Comparison of ENCODE assay signal across 13 cellular contexts in genomic region chr4:107876096-107876495, GRCh38. TPM values are rescaled to one million over a fixed set of nuclear protein-coding genes. Genes with fewer than 3 reads are reported as not detected.
DNase-seq lines count a peak whose midpoint lies in the region; ATAC-seq and TF ChIP-seq lines count a peak whose summit lies in the region.
"Had no signal": no experiment of that assay in that cellular context is flagged by ENCODE, and none has a peak within 500 bp of the region (broad histone marks: within the 10 kb centered on the region; RNA-seq: fewer than 3 reads in every experiment).

No MANE protein-coding gene starts in this region.

- DNase-seq in NCI-H2196 treated with DMSO at 0.1 percent for 48 hours (lab: John Stamatoyannopoulos, UW; ENCODE audit: unreplicated experiment), result peak; percentile 4
- DNase-seq in NCI-H2196 (lab: John Stamatoyannopoulos, UW; ENCODE audit: unreplicated experiment), result no peak
- no peak for DNase-seq in activated T-cell treated with anti-CD3 and anti-CD28 coated beads, Interleukin-2, amount 50 U/mL, for 4 hours
- no peak for DNase-seq in NCI-H774 (lab: John Stamatoyannopoulos, UW)
- no peak for DNase-seq in globus pallidus (ENCODE audit: low spot score)
- DNase-seq: MM.1S, NCI-H226, NCI-H526, PC-9 had no signal

- TF ChIP-seq CTCF in VCaP (conservative IDR thresholded peaks at IDR 0.05) (no peak), neutrophil (IDR thresholded peaks at IDR 0.05) (no peak)

- peak overlapping the region; percentile 98 for H3K27ac ChIP-seq in VCaP
- H3K27ac ChIP-seq in neutrophil, result peak overlapping the region; percentile 37
- H3K27ac ChIP-seq: KMS-11, PC-9 had no signal

- no peaks in the 10 kb centered on the region for H3K4me1 Mint-ChIP-seq in activated T-cell treated with anti-CD3 and anti-CD28 coated beads, Interleukin-2, amount 50 U/mL, for 4 hours (ENCODE audit: low read depth)

- H3K9me3 Mint-ChIP-seq in activated T-cell treated with anti-CD3 and anti-CD28 coated beads, Interleukin-2, amount 50 U/mL, for 4 hours, result no peaks in the 10 kb centered on the region

- H3K4me3 Mint-ChIP-seq in activated T-cell treated with anti-CD3 and anti-CD28 coated beads, Interleukin-2, amount 50 U/mL, for 4 hours, result no peak overlapping the region

- no peak overlapping the region for H3K4me3 ChIP-seq in neutrophil (ENCODE audit: low read depth in 1 of 2, low read length in 1 of 2)
- H3K4me3 ChIP-seq: PC-9 had no signal

- ATAC-seq in activated T-cell treated with anti-CD3 and anti-CD28 coated beads, Interleukin-2, amount 50 U/mL, for 4 hours, result no peak
- ATAC-seq: HepG2 had no signal

- H3K36me3 ChIP-seq in neutrophil, result no peaks in the 10 kb centered on the region

- peaks cover 11% of the 10 kb centered on the region for H3K27me3 Mint-ChIP-seq in activated T-cell treated with anti-CD3 and anti-CD28 coated beads, Interleukin-2, amount 50 U/mL, for 4 hours (ENCODE audit: low read depth)

- H3K4me1 ChIP-seq in neutrophil (ENCODE audit: control insufficient read depth in 1 of 2, insufficient read depth in 1 of 2, low read depth in 1 of 2, low read length in 1 of 2), result peaks cover 10 to 21% of the 10 kb centered on the region in 2 experiments

- H3K9me3 ChIP-seq in neutrophil, result no peaks in the 10 kb centered on the region

- no peaks in the 10 kb centered on the region for H3K27me3 ChIP-seq in neutrophil

- no peaks in the 10 kb centered on the region for H3K36me3 Mint-ChIP-seq in activated T-cell treated with anti-CD3 and anti-CD28 coated beads, Interleukin-2, amount 50 U/mL, for 4 hours (ENCODE audit: insufficient read depth)

RNA-seq across cellular contexts. Expression of gene SGMS2, which starts 51.4 kb away (rescaled TPM):
- total RNA-seq in activated T-cell treated with anti-CD3 and anti-CD28 coated beads, Interleukin-2, amount 50 U/mL, for 4 hours, result under 1 TPM; 0.08 to 0.54 (median 0.43) TPM

RNA-seq across cellular contexts. Expression of gene CYP2U1, which starts 55.3 kb away (rescaled TPM):
- total RNA-seq in activated T-cell treated with anti-CD3 and anti-CD28 coated beads, Interleukin-2, amount 50 U/mL, for 4 hours, result 1 to 10 TPM; 1.3 to 2.2 (median 2.0) TPM
